9 cellular contexts compared by ENCODE assay signal in the genomic region with DNA sequence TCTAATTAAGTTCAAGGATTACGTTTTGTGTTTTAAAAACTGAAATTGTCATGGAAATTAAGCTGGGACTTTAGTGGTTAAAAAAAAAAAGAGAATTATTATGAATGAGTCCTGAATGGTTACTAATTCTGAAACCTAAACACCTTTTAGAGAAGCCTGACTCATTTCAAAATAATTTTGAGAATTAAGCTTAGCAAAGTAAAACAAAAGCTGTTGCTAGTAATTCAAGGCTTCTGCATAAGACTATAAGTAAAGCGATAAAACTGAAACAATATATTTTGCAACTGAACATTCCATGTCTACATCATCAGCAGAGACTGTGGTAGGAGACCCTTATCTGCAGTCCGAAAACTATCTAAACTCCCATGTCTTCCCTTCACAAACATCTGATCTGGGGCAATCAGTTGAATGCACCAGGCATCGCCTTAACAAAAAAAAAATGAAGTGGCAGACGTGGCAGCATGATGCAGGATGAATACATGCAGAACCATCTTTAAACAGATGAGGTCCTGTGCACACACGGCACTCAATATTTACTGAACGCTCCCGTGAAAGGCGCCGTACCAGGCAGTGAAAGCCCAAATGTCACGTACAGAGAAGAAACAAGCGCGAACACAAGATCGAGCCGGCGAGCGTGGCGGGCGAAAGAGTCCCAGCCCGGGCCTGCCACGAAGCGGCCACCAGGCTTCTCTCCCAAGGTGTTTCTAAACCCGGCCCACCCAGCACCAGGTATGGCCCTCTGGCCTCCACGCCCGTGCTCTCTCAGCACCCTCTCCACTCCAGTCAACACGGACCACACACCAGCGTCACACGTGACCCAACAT.
DNase-seq lines count a peak whose midpoint lies in the region; ATAC-seq, FAIRE-seq and TF ChIP-seq lines count a peak whose summit lies in the region.
"Had no signal": no experiment of that assay in that cellular context is flagged by ENCODE, and none has a peak within 500 bp of the region (broad histone marks: within the 10 kb centered on the region; RNA-seq: fewer than 3 reads in every experiment).

No MANE protein-coding gene starts in this region.

- no peak for DNase-seq in activated CD4-positive, alpha-beta T cell treated with anti-CD3 and anti-CD28 coated beads, Interleukin-2, amount 10 ng/mL, durations not matched to agents 7 days and 5 days
- DNase-seq in activated CD4-positive, alpha-beta T cell treated with anti-CD3 and anti-CD28 coated beads, Interleukin-2, amount 50 U/mL, for 1 hour, result no peak
- DNase-seq in osteocyte (ENCODE audit: extremely low spot score, unreplicated experiment) (no peak), mucosa of descending colon (no peak), UCSD-AML1 (lab: John Stamatoyannopoulos, UW; ENCODE audit: unreplicated experiment) (no peak), DMS 273 treated with DMSO at 0.1 percent for 48 hours (lab: John Stamatoyannopoulos, UW) (no peak)

- no peaks in the 10 kb centered on the region for H3K27me3 ChIP-seq in HUES48 (ENCODE audit: control insufficient read depth, insufficient read depth, low read length)

- peaks cover 18% of the 10 kb centered on the region for H3K36me3 Mint-ChIP-seq in activated CD4-positive, alpha-beta T cell treated with anti-CD3 and anti-CD28 coated beads, Interleukin-2, amount 10 ng/mL, durations not matched to agents 7 days and 5 days (ENCODE audit: low read depth)
- H3K36me3 Mint-ChIP-seq in osteocyte (ENCODE audit: unreplicated experiment), result no peaks in the 10 kb centered on the region

- H3K27ac Mint-ChIP-seq in activated CD4-positive, alpha-beta T cell treated with anti-CD3 and anti-CD28 coated beads, Interleukin-2, amount 10 ng/mL, durations not matched to agents 7 days and 5 days, result peak overlapping the region; percentile 82
- peak overlapping the region; percentile 90 for H3K27ac Mint-ChIP-seq in osteocyte (ENCODE audit: unreplicated experiment)
- H3K27ac Mint-ChIP-seq: B cell had no signal

- peak; percentile 53 for FAIRE-seq in endometrium (lab: Jason Lieb, UNC)

- H3K9me3 ChIP-seq in HUES48 (ENCODE audit: control insufficient read depth, insufficient read depth, low read length) (no peaks in the 10 kb centered on the region), mucosa of descending colon (no peaks in the 10 kb centered on the region)

- H3K4me1 Mint-ChIP-seq in activated CD4-positive, alpha-beta T cell treated with anti-CD3 and anti-CD28 coated beads, Interleukin-2, amount 10 ng/mL, durations not matched to agents 7 days and 5 days, result peaks cover 67% of the 10 kb centered on the region
- H3K4me1 Mint-ChIP-seq in osteocyte (ENCODE audit: unreplicated experiment), result peaks cover 75% of the 10 kb centered on the region

- CTCF ChIA-PET in activated CD4-positive, alpha-beta T cell treated with anti-CD3 and anti-CD28 coated beads, Interleukin-2, amount 10 ng/mL, durations not matched to agents 7 days and 5 days (lab: Charles Lee), result interaction anchor here (0.5 to 1.6 kb wide), 3 partner anchors 16 to 69 kb away, joined by 3 to 6 read pairs (median 3); no protein-coding TSS in a partner anchor

- H3K4me3 ChIP-seq in HUES48 (ENCODE audit: low read depth, low read length), result no peak overlapping the region
- H3K4me3 ChIP-seq in mucosa of descending colon, result no peak overlapping the region

- intact Hi-C loops in mucosa of descending colon (cut with DNase I, micrococcal nuclease), result no loop called here

- H3K9ac ChIP-seq in HUES48 (ENCODE audit: low read depth, low read length), result no peak overlapping the region

- H3K4me1 ChIP-seq in HUES48 (ENCODE audit: control insufficient read depth, insufficient read depth, low read length), result peaks cover 49% of the 10 kb centered on the region
- H3K4me1 ChIP-seq in mucosa of descending colon (ENCODE audit: low read depth), result peaks cover 7% of the 10 kb centered on the region

- peak overlapping the region; percentile 67 for H3K27ac ChIP-seq in HUES48 (ENCODE audit: low read depth, low read length)

- no peak for TF ChIP-seq CTCF in osteocyte (IDR thresholded peaks at IDR 0.05)
- no peak for TF ChIP-seq CTCF in mucosa of descending colon (IDR thresholded peaks at IDR 0.05)

- no peak for ATAC-seq in mucosa of descending colon

- no peaks in the 10 kb centered on the region; the same call in 1 of the 2 replicates for H3K36me3 ChIP-seq in HUES48 (ENCODE audit: control insufficient read depth, insufficient read depth, low read length)
- no peaks in the 10 kb centered on the region for H3K36me3 ChIP-seq in mucosa of descending colon (ENCODE audit: low read depth)

- peak overlapping the region; percentile 26 for H3K4me3 Mint-ChIP-seq in activated CD4-positive, alpha-beta T cell treated with anti-CD3 and anti-CD28 coated beads, Interleukin-2, amount 10 ng/mL, durations not matched to agents 7 days and 5 days
- H3K4me3 Mint-ChIP-seq in osteocyte (ENCODE audit: unreplicated experiment), result peak overlapping the region; percentile 62

- no peaks in the 10 kb centered on the region for H3K9me3 Mint-ChIP-seq in activated CD4-positive, alpha-beta T cell treated with anti-CD3 and anti-CD28 coated beads, Interleukin-2, amount 10 ng/mL, durations not matched to agents 7 days and 5 days
- no peaks in the 10 kb centered on the region for H3K9me3 Mint-ChIP-seq in osteocyte (ENCODE audit: unreplicated experiment)

- POLR2A ChIA-PET in activated CD4-positive, alpha-beta T cell treated with anti-CD3 and anti-CD28 coated beads, Interleukin-2, amount 10 ng/mL, durations not matched to agents 7 days and 5 days (lab: Charles Lee), result no interaction called here

- H3K27me3 Mint-ChIP-seq in activated CD4-positive, alpha-beta T cell treated with anti-CD3 and anti-CD28 coated beads, Interleukin-2, amount 10 ng/mL, durations not matched to agents 7 days and 5 days, result no peaks in the 10 kb centered on the region
- no peaks in the 10 kb centered on the region for H3K27me3 Mint-ChIP-seq in osteocyte (ENCODE audit: unreplicated experiment)
- H3K27me3 Mint-ChIP-seq: B cell had no signal
